1 cellular context compared by ENCODE assay signal in genomic region chr20:46640536-46641311, GRCh38.
TF ChIP-seq lines count a peak whose summit lies in the region.

No MANE protein-coding gene starts in this region.

TF ChIP-seq in HepG2, 621 proteins besides CTCF, POLR2A, EP300 and RAD21 (continued from another document and continues in another):
- TF ChIP-seq PLSCR1 (CRISPR knock-in tag; IDR thresholded peaks at IDR 0.05; ENCODE audit: borderline replicate concordance) = no peak
- TF ChIP-seq BRCA1 (CRISPR knock-in tag; IDR thresholded peaks at IDR 0.05) = no peak
- no peak for TF ChIP-seq ZNF383 (CRISPR knock-in tag; IDR thresholded peaks at IDR 0.05; ENCODE audit: borderline replicate concordance)
- no peak for TF ChIP-seq NBN (conservative IDR thresholded peaks at IDR 0.05)
- TF ChIP-seq ZNF124 (CRISPR knock-in tag; IDR thresholded peaks at IDR 0.05) = 0 out of 2 replicates have a peak, but pooled peaks have one; percentile 49
- TF ChIP-seq KDM6A (CRISPR knock-in tag; IDR thresholded peaks at IDR 0.05; ENCODE audit: low read depth) = peak; percentile 62; the same call in 1 of the 2 replicates
- no peak for TF ChIP-seq U2AF1 (optimal IDR thresholded peaks at IDR 0.05; ENCODE audit: low read depth, low read length)
- no peak for TF ChIP-seq TRIM24 (CRISPR knock-in tag; IDR thresholded peaks at IDR 0.05)
- TF ChIP-seq ARHGAP35 (CRISPR knock-in tag; IDR thresholded peaks at IDR 0.05; ENCODE audit: borderline replicate concordance) = peak; percentile 54; the same call in 1 of the 2 replicates
- peak; percentile 70; the same call in 1 of the 2 replicates for TF ChIP-seq ZNF614 (CRISPR knock-in tag; IDR thresholded peaks at IDR 0.05; ENCODE audit: borderline replicate concordance)
- TF ChIP-seq CCAR2 (optimal IDR thresholded peaks at IDR 0.05; ENCODE audit: low read depth, low read length) = no peak
- TF ChIP-seq ZNF609 (CRISPR knock-in tag; IDR thresholded peaks at IDR 0.05; ENCODE audit: borderline replicate concordance) = peak; percentile 63
- TF ChIP-seq BRF2 (CRISPR knock-in tag; IDR thresholded peaks at IDR 0.05) = no peak
- TF ChIP-seq CREM (IDR thresholded peaks at IDR 0.05) = peak; percentile 46; the same call in 1 of the 2 replicates
- TF ChIP-seq CREM (CRISPR knock-in tag; IDR thresholded peaks at IDR 0.05) = no peak
- TF ChIP-seq ARID5B (CRISPR knock-in tag; IDR thresholded peaks at IDR 0.05) = peak; percentile 90
- TF ChIP-seq ZNF800 (CRISPR knock-in tag; IDR thresholded peaks at IDR 0.05) = no peak
- no peak for TF ChIP-seq SALL2 (CRISPR knock-in tag; IDR thresholded peaks at IDR 0.05)
- TF ChIP-seq ZNF558 (CRISPR knock-in tag; IDR thresholded peaks at IDR 0.05; ENCODE audit: borderline replicate concordance) = peak; percentile 49; the same call in 1 of the 2 replicates
- peak; percentile 60; the same call in 1 of the 2 replicates for TF ChIP-seq RNF2 (conservative IDR thresholded peaks at IDR 0.05; ENCODE audit: low read depth)
- no peak for TF ChIP-seq SRSF9 (IDR thresholded peaks at IDR 0.05; ENCODE audit: borderline replicate concordance, insufficient read depth, low read depth, low read length, poor library complexity, severe bottlenecking)
- no peak for TF ChIP-seq ZNF704 (CRISPR knock-in tag; IDR thresholded peaks at IDR 0.05; ENCODE audit: borderline replicate concordance)
- TF ChIP-seq PCBP1 (IDR thresholded peaks at IDR 0.05; ENCODE audit: borderline replicate concordance, low read depth, low read length) = no peak
- peak; percentile 60; the same call in 1 of the 2 replicates for TF ChIP-seq HOMEZ (CRISPR knock-in tag; IDR thresholded peaks at IDR 0.05; ENCODE audit: low read depth)
- TF ChIP-seq ZFX (CRISPR knock-in tag; IDR thresholded peaks at IDR 0.05; ENCODE audit: low read depth) = peak; percentile 56
- 0 out of 2 replicates have a peak, but pooled peaks have one; percentile 12 for TF ChIP-seq HOXD1 (CRISPR knock-in tag; IDR thresholded peaks at IDR 0.05)
- no peak for TF ChIP-seq PHF8 (CRISPR knock-in tag; IDR thresholded peaks at IDR 0.05)
- no peak for TF ChIP-seq IKZF1 (IDR thresholded peaks at IDR 0.05)
- TF ChIP-seq ZNF546 (CRISPR knock-in tag; conservative IDR thresholded peaks at IDR 0.05) = no peak
- TF ChIP-seq REL (CRISPR knock-in tag; conservative IDR thresholded peaks at IDR 0.05) = no peak
- no peak for TF ChIP-seq RBAK (CRISPR knock-in tag; IDR thresholded peaks at IDR 0.05)
- TF ChIP-seq ZNF549 (CRISPR knock-in tag; IDR thresholded peaks at IDR 0.05) = no peak
- 0 out of 2 replicates have a peak, but pooled peaks have one; percentile 61 for TF ChIP-seq HOXA5 (CRISPR knock-in tag; IDR thresholded peaks at IDR 0.05)
- TF ChIP-seq ZNF230 (CRISPR knock-in tag; IDR thresholded peaks at IDR 0.05) = no peak
- TF ChIP-seq KAT8 (CRISPR knock-in tag; IDR thresholded peaks at IDR 0.05) = peak; percentile 47; the same call in 1 of the 2 replicates
- no peak; the same call in 1 of the 2 replicates for TF ChIP-seq ZNF770 (CRISPR knock-in tag; IDR thresholded peaks at IDR 0.05)
- TF ChIP-seq EED (CRISPR knock-in tag; IDR thresholded peaks at IDR 0.05) = no peak
- TF ChIP-seq ZNF776 (CRISPR knock-in tag; IDR thresholded peaks at IDR 0.05) = no peak; the same call in 1 of the 2 replicates
- TF ChIP-seq ATF6 (CRISPR knock-in tag; conservative IDR thresholded peaks at IDR 0.05) = no peak
- 0 out of 2 replicates have a peak, but pooled peaks have one; percentile 54 for TF ChIP-seq ZNF709 (CRISPR knock-in tag; IDR thresholded peaks at IDR 0.05)
- peak; percentile 69; the same call in 1 of the 2 replicates for TF ChIP-seq SIX1 (CRISPR knock-in tag; IDR thresholded peaks at IDR 0.05; ENCODE audit: borderline replicate concordance)
- TF ChIP-seq PTBP1 (IDR thresholded peaks at IDR 0.05; ENCODE audit: low read depth, low read length, poor library complexity, severe bottlenecking) = no peak
- TF ChIP-seq MIXL1 (CRISPR knock-in tag; IDR thresholded peaks at IDR 0.05) = 0 out of 2 replicates have a peak, but pooled peaks have one; percentile 19
- peak; percentile 72; the same call in 1 of the 2 replicates for TF ChIP-seq FOXK1 (CRISPR knock-in tag; IDR thresholded peaks at IDR 0.05; ENCODE audit: borderline replicate concordance, low read depth)
